17 cellular contexts compared by ENCODE assay signal in the genomic region with DNA sequence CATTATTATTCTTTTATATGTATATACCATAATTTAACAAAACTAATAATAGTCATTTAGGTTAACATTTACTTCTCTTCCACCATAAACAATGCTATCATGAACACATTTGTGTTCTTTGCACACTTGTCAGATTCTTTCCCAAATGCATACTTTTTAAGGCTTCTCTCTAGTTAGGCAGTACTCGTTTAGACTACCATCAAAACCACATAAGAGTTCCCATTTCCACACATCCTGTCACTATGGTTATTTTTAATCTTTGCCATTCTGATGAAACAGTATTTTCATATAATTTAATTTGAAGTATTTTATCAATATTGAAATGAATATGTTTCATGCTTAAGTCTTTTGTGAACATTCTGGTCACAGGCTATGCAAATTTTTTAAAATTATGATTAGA.
"Had no signal": no experiment of that assay in that cellular context is flagged by ENCODE, and none has a peak within 500 bp of the region (broad histone marks: within the 10 kb centered on the region; RNA-seq: fewer than 3 reads in every experiment).

No MANE protein-coding gene starts in this region.

- H3K9me3 ChIP-seq: esophagus muscularis mucosa, heart right ventricle, sigmoid colon, stomach had no signal

- H3K27me3 ChIP-seq: esophagus muscularis mucosa, heart right ventricle, sigmoid colon, stomach had no signal

- H3K4me1 ChIP-seq: esophagus muscularis mucosa, heart right ventricle, sigmoid colon, stomach had no signal

- ATAC-seq: activated T-helper 17 cell treated with anti-CD3 and anti-CD28 coated beads, Interleukin-2, amount 50 U/mL, for 72 hours; heart right ventricle; left ventricle myocardium superior; stimulated activated effector memory CD8-positive, alpha-beta T cell treated with anti-CD3 and anti-CD28 coated beads, Interleukin-12 subunit alpha, Interleukin-12 subunit beta, amount 100 ng/mL, for 72 hours had no signal

- H3K27ac ChIP-seq: esophagus muscularis mucosa, heart right ventricle, sigmoid colon, stomach had no signal

- DNase-seq: activated CD4-positive, alpha-beta memory T cell treated with anti-CD3 and anti-CD28 coated beads for 36 hours; activated naive CD4-positive, alpha-beta T cell treated with Interleukin-2 at 50 U/mL for 16 hours; activated T-cell treated with anti-CD3 and anti-CD28 coated beads, Interleukin-2, amount 50 U/mL, for 1 hour; cerebellar nuclear complex; effector memory CD4-positive, alpha-beta T cell; heart right ventricle; left ventricle myocardium superior; nephron progenitor cell; nucleus accumbens; posterior cingulate gyrus; sigmoid colon; stimulated activated CD4-positive, alpha-beta T cell treated with anti-CD3 and anti-CD28 coated beads, Interleukin-4, amount 100 ng/mL, for 24 hours; stomach; trophoblast cell had no signal

- H3K4me3 ChIP-seq: esophagus muscularis mucosa, heart right ventricle, sigmoid colon, stomach had no signal
